In the genomic region with DNA sequence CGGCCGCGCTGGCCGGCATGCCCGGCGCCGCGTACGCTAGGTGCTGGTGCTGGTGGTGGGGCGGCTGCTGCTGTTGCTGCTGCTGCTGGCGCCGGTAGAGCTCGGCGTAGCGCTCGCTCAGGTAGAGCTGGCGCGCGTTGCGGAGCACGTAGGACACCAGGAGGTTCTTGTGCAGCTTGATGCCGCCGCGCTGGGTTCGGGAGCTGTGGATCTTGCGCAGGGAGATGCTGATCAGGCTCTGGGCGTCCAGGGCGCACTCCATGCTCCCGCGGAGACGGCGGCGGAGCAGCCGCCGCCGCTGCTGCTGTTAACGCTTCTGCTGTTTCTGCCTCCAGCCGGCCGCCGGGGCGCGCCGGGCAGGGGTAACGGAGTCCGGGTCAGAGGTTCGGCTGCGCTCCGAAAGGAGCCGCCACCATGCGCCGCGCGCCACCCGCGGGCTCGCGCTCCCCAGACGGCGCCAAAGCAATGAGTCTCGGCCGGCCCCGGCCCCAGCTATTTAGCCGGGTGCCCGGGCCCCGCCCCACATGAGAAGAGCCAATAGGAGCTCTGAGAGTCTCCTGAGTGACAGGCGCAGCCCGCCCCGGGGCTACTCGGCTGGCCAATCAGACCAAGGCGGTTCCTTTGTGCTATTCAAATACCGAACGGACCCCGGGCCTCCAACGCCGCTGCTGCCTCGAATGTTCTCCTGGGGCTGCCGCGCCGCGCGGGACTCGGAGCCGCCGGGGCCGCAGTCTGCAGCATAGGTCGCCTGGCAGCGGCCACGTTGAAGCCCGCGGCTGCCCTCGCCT, we compare ENCODE assay signal across 1 cellular context.
A peak's percentile ranks its signal among the peaks of the same experiment; 100 is the strongest.
TF ChIP-seq lines count a peak whose summit lies in the region.

A gene (minus strand): TSS at position 471 of the 788 bp plus-strand sequence. CDS start 209 bp downstream, at position 262.

TF ChIP-seq in HepG2, 621 proteins besides CTCF, POLR2A, EP300 and RAD21 (continued from another document and continues in another):
- no peak for TF ChIP-seq ZNF713 (CRISPR knock-in tag; IDR thresholded peaks at IDR 0.05)
- TF ChIP-seq NR3C1 (CRISPR knock-in tag; IDR thresholded peaks at IDR 0.05), result no peak
- TF ChIP-seq ZNF720 (CRISPR knock-in tag; IDR thresholded peaks at IDR 0.05), result no peak
- no peak for TF ChIP-seq HMG20A (CRISPR knock-in tag; IDR thresholded peaks at IDR 0.05; ENCODE audit: borderline replicate concordance)
- TF ChIP-seq FOSL1 (CRISPR knock-in tag; IDR thresholded peaks at IDR 0.05; ENCODE audit: borderline replicate concordance), result no peak
- 0 out of 2 replicates have a peak, but pooled peaks have one; percentile 61 for TF ChIP-seq MAF1 (CRISPR knock-in tag; IDR thresholded peaks at IDR 0.05; ENCODE audit: borderline replicate concordance)
- TF ChIP-seq, protein P1, sequence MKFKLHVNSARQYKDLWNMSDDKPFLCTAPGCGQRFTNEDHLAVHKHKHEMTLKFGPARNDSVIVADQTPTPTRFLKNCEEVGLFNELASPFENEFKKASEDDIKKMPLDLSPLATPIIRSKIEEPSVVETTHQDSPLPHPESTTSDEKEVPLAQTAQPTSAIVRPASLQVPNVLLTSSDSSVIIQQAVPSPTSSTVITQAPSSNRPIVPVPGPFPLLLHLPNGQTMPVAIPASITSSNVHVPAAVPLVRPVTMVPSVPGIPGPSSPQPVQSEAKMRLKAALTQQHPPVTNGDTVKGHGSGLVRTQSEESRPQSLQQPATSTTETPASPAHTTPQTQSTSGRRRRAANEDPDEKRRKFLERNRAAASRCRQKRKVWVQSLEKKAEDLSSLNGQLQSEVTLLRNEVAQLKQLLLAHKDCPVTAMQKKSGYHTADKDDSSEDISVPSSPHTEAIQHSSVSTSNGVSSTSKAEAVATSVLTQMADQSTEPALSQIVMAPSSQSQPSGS (CRISPR knock-in tag; IDR thresholded peaks at IDR 0.05), result no peak
- TF ChIP-seq, protein P2, sequence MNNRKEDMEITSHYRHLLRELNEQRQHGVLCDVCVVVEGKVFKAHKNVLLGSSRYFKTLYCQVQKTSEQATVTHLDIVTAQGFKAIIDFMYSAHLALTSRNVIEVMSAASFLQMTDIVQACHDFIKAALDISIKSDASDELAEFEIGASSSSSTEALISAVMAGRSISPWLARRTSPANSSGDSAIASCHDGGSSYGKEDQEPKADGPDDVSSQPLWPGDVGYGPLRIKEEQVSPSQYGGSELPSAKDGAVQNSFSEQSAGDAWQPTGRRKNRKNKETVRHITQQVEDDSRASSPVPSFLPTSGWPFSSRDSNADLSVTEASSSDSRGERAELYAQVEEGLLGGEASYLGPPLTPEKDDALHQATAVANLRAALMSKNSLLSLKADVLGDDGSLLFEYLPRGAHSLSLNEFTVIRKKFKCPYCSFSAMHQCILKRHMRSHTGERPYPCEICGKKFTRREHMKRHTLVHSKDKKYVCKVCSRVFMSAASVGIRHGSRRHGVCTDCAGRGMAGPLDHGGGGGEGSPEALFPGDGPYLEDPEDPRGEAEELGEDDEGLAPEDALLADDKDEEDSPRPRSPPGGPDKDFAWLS (CRISPR knock-in tag; IDR thresholded peaks at IDR 0.05; ENCODE audit: borderline replicate concordance), result no peak
- no peak for TF ChIP-seq ZNF460 (CRISPR knock-in tag; IDR thresholded peaks at IDR 0.05; ENCODE audit: borderline replicate concordance)
- peak; percentile 86; the same call in 1 of the 2 replicates for TF ChIP-seq SIN3A (IDR thresholded peaks at IDR 0.05; ENCODE audit: borderline replicate concordance, low read depth, low read length)
- TF ChIP-seq KAT8 (CRISPR knock-in tag; IDR thresholded peaks at IDR 0.05), result peak; percentile 70
- 0 out of 2 replicates have a peak, but pooled peaks have one; percentile 31 for TF ChIP-seq RNF2 (conservative IDR thresholded peaks at IDR 0.05; ENCODE audit: low read depth)
- TF ChIP-seq ZNF496 (CRISPR knock-in tag; IDR thresholded peaks at IDR 0.05; ENCODE audit: insufficient replicate concordance), result no peak
- TF ChIP-seq, protein P3, sequence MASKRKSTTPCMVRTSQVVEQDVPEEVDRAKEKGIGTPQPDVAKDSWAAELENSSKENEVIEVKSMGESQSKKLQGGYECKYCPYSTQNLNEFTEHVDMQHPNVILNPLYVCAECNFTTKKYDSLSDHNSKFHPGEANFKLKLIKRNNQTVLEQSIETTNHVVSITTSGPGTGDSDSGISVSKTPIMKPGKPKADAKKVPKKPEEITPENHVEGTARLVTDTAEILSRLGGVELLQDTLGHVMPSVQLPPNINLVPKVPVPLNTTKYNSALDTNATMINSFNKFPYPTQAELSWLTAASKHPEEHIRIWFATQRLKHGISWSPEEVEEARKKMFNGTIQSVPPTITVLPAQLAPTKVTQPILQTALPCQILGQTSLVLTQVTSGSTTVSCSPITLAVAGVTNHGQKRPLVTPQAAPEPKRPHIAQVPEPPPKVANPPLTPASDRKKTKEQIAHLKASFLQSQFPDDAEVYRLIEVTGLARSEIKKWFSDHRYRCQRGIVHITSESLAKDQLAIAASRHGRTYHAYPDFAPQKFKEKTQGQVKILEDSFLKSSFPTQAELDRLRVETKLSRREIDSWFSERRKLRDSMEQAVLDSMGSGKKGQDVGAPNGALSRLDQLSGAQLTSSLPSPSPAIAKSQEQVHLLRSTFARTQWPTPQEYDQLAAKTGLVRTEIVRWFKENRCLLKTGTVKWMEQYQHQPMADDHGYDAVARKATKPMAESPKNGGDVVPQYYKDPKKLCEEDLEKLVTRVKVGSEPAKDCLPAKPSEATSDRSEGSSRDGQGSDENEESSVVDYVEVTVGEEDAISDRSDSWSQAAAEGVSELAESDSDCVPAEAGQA (IDR thresholded peaks at IDR 0.05; ENCODE audit: low read depth), result no peak
- TF ChIP-seq, protein P3 (CRISPR knock-in tag; IDR thresholded peaks at IDR 0.05; ENCODE audit: borderline replicate concordance), result peak; percentile 60; the same call in 1 of the 2 replicates
- peak; percentile 87; the same call in 1 of the 2 replicates for TF ChIP-seq ZNF816 (CRISPR knock-in tag; IDR thresholded peaks at IDR 0.05; ENCODE audit: borderline replicate concordance)
- TF ChIP-seq SP1 (IDR thresholded peaks at IDR 0.05), result no peak
- TF ChIP-seq SP1 (CRISPR knock-in tag; IDR thresholded peaks at IDR 0.05), result peak; percentile 93
- TF ChIP-seq ZNF607 (CRISPR knock-in tag; IDR thresholded peaks at IDR 0.05; ENCODE audit: borderline replicate concordance), result no peak
- no peak for TF ChIP-seq ZNF30 (CRISPR knock-in tag; IDR thresholded peaks at IDR 0.05)
- TF ChIP-seq, protein P4, sequence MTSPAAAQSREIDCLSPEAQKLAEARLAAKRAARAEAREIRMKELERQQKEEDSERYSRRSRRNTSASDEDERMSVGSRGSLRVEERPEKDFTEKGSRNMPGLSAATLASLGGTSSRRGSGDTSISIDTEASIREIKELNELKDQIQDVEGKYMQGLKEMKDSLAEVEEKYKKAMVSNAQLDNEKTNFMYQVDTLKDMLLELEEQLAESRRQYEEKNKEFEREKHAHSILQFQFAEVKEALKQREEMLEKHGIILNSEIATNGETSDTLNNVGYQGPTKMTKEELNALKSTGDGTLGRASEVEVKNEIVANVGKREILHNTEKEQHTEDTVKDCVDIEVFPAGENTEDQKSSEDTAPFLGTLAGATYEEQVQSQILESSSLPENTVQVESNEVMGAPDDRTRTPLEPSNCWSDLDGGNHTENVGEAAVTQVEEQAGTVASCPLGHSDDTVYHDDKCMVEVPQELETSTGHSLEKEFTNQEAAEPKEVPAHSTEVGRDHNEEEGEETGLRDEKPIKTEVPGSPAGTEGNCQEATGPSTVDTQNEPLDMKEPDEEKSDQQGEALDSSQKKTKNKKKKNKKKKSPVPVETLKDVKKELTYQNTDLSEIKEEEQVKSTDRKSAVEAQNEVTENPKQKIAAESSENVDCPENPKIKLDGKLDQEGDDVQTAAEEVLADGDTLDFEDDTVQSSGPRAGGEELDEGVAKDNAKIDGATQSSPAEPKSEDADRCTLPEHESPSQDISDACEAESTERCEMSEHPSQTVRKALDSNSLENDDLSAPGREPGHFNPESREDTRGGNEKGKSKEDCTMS (CRISPR knock-in tag; conservative IDR thresholded peaks at IDR 0.05), result no peak
- TF ChIP-seq ZNF326 (CRISPR knock-in tag; IDR thresholded peaks at IDR 0.05; ENCODE audit: borderline replicate concordance), result no peak
- TF ChIP-seq NFE2L2 (IDR thresholded peaks at IDR 0.05; ENCODE audit: low read length), result no peak
- TF ChIP-seq, protein P5, sequence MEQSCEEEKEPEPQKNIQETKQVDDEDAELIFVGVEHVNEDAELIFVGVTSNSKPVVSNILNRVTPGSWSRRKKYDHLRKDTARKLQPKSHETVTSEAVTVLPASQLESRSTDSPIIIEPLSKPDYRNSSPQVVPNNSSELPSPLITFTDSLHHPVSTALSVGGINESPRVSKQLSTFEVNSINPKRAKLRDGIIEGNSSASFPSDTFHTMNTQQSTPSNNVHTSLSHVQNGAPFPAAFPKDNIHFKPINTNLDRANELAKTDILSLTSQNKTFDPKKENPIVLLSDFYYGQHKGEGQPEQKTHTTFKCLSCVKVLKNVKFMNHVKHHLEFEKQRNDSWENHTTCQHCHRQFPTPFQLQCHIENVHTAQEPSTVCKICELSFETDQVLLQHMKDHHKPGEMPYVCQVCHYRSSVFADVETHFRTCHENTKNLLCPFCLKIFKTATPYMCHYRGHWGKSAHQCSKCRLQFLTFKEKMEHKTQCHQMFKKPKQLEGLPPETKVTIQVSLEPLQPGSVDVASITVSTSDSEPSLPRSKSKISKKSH (CRISPR knock-in tag; IDR thresholded peaks at IDR 0.05; ENCODE audit: borderline replicate concordance), result peak; percentile 55; the same call in 1 of the 2 replicates
- no peak for TF ChIP-seq TRIM24 (CRISPR knock-in tag; IDR thresholded peaks at IDR 0.05)
- TF ChIP-seq, protein P6, sequence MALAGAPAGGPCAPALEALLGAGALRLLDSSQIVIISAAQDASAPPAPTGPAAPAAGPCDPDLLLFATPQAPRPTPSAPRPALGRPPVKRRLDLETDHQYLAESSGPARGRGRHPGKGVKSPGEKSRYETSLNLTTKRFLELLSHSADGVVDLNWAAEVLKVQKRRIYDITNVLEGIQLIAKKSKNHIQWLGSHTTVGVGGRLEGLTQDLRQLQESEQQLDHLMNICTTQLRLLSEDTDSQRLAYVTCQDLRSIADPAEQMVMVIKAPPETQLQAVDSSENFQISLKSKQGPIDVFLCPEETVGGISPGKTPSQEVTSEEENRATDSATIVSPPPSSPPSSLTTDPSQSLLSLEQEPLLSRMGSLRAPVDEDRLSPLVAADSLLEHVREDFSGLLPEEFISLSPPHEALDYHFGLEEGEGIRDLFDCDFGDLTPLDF (CRISPR knock-in tag; IDR thresholded peaks at IDR 0.05), result peak; percentile 81
- 0 out of 2 replicates have a peak, but pooled peaks have one; percentile 24 for TF ChIP-seq HNRNPL (IDR thresholded peaks at IDR 0.05; ENCODE audit: low read depth, low read length)
- TF ChIP-seq THAP11 (CRISPR knock-in tag; IDR thresholded peaks at IDR 0.05), result peak; percentile 78
- no peak for TF ChIP-seq HOXA7 (CRISPR knock-in tag; IDR thresholded peaks at IDR 0.05)
- no peak for TF ChIP-seq MYNN (CRISPR knock-in tag; IDR thresholded peaks at IDR 0.05; ENCODE audit: low read depth)
- TF ChIP-seq ZNF260 (CRISPR knock-in tag; IDR thresholded peaks at IDR 0.05; ENCODE audit: borderline replicate concordance, low read depth), result no peak
- TF ChIP-seq HCFC1 (IDR thresholded peaks at IDR 0.05; ENCODE audit: low read depth, low read length), result no peak
- TF ChIP-seq, protein P7, sequence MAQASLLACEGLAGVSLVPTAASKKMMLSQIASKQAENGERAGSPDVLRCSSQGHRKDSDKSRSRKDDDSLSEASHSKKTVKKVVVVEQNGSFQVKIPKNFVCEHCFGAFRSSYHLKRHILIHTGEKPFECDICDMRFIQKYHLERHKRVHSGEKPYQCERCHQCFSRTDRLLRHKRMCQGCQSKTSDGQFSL (CRISPR knock-in tag; IDR thresholded peaks at IDR 0.05), result no peak
- 0 out of 2 replicates have a peak, but pooled peaks have one; percentile 64 for TF ChIP-seq ZNF136 (CRISPR knock-in tag; IDR thresholded peaks at IDR 0.05; ENCODE audit: low read depth)
- 0 out of 2 replicates have a peak, but pooled peaks have one; percentile 68 for TF ChIP-seq SALL2 (CRISPR knock-in tag; IDR thresholded peaks at IDR 0.05)
- no peak for TF ChIP-seq ZSCAN30 (CRISPR knock-in tag; IDR thresholded peaks at IDR 0.05)
- peak; percentile 92 for TF ChIP-seq ZFP82 (CRISPR knock-in tag; IDR thresholded peaks at IDR 0.05; ENCODE audit: borderline replicate concordance)
- TF ChIP-seq ZFP37 (CRISPR knock-in tag; IDR thresholded peaks at IDR 0.05; ENCODE audit: borderline replicate concordance), result peak; percentile 76
- no peak; the same call in 1 of the 2 replicates for TF ChIP-seq FOSL2 (CRISPR knock-in tag; IDR thresholded peaks at IDR 0.05)
- TF ChIP-seq RARG (CRISPR knock-in tag; IDR thresholded peaks at IDR 0.05; ENCODE audit: low read depth), result no peak
- peak; percentile 79; the same call in 1 of the 2 replicates for TF ChIP-seq ARNT2 (CRISPR knock-in tag; IDR thresholded peaks at IDR 0.05; ENCODE audit: low read depth)
- TF ChIP-seq ZEB1 (IDR thresholded peaks at IDR 0.05; ENCODE audit: insufficient replicate concordance, low read depth), result peak; percentile 89
- TF ChIP-seq SOX13 (IDR thresholded peaks at IDR 0.05), result no peak
- peak in 1 of 2 experiments; percentile 15; a peak in 1 of 4 replicates for TF ChIP-seq SOX13 (CRISPR knock-in tag; conservative IDR thresholded peaks at IDR 0.05 in 1 of 2, IDR thresholded peaks at IDR 0.05 in 1 of 2)
- peak; percentile 71; the same call in 1 of the 2 replicates for TF ChIP-seq FOXC1 (CRISPR knock-in tag; IDR thresholded peaks at IDR 0.05; ENCODE audit: borderline replicate concordance)
- TF ChIP-seq ATM (IDR thresholded peaks at IDR 0.05; ENCODE audit: borderline replicate concordance), result no peak
- TF ChIP-seq NFKBIZ (CRISPR knock-in tag; IDR thresholded peaks at IDR 0.05), result peak; percentile 75; the same call in 1 of the 2 replicates
- TF ChIP-seq SMAD9 (CRISPR knock-in tag; IDR thresholded peaks at IDR 0.05), result no peak
- peak; percentile 71 for TF ChIP-seq YY1 (IDR thresholded peaks at IDR 0.05; ENCODE audit: insufficient read depth, insufficient replicate concordance, low read depth, low read length)
- TF ChIP-seq ZNF251 (CRISPR knock-in tag; IDR thresholded peaks at IDR 0.05), result no peak
- no peak for TF ChIP-seq U2AF2 (IDR thresholded peaks at IDR 0.05; ENCODE audit: low read depth, low read length)
- TF ChIP-seq KDM4B (CRISPR knock-in tag; IDR thresholded peaks at IDR 0.05), result peak; percentile 11; the same call in 1 of the 2 replicates
- peak; percentile 94; the same call in 1 of the 2 replicates for TF ChIP-seq ZNF33A (CRISPR knock-in tag; IDR thresholded peaks at IDR 0.05; ENCODE audit: borderline replicate concordance)
